In genomic region chr9:107283621-107284616, GRCh38 we compare ENCODE assay signal across 8 cellular contexts. TPM values are rescaled to one million over a fixed set of nuclear protein-coding genes. Genes with fewer than 3 reads are reported as not detected.
DNase-seq lines count a peak whose midpoint lies in the region; ATAC-seq and TF ChIP-seq lines count a peak whose summit lies in the region.

No MANE protein-coding gene starts in this region.

- H3K27ac ChIP-seq in C4-2B (peak overlapping the region; percentile 100), endodermal cell (ENCODE audit: low read depth, low read length) (peak overlapping the region; percentile 98)

- H3K27me3 ChIP-seq in endodermal cell (ENCODE audit: control insufficient read depth, insufficient read depth, low read length, poor library complexity, severe bottlenecking), result no peaks in the 10 kb centered on the region

- H3K27me3 Mint-ChIP-seq in endodermal cell (ENCODE audit: insufficient read depth) (no peaks in the 10 kb centered on the region), mesothelial cell of epicardium (ENCODE audit: low read depth) (no peaks in the 10 kb centered on the region)

- TF ChIP-seq CTCF in C4-2B (conservative IDR thresholded peaks at IDR 0.05) (no peak), endodermal cell (conservative IDR thresholded peaks at IDR 0.05) (no peak), mesothelial cell of epicardium (IDR thresholded peaks at IDR 0.05; ENCODE audit: unreplicated experiment) (no peak)

- ATAC-seq in GM19328 (IDR thresholded peaks at IDR 0.05; ENCODE audit: unreplicated experiment), result peak; percentile 37
- ATAC-seq in HG03442 (IDR thresholded peaks at IDR 0.05; ENCODE audit: unreplicated experiment), result peak; percentile 38

- H3K4me3 ChIP-seq in endodermal cell (ENCODE audit: low read length), result peak overlapping the region; percentile 98

- H3K36me3 Mint-ChIP-seq in endodermal cell (ENCODE audit: low read depth), result peaks cover 1% of the 10 kb centered on the region
- no peaks in the 10 kb centered on the region for H3K36me3 Mint-ChIP-seq in mesothelial cell of epicardium

- no peaks in the 10 kb centered on the region for H3K9me3 ChIP-seq in endodermal cell (ENCODE audit: control insufficient read depth, low read length)

- H3K9me3 Mint-ChIP-seq in endodermal cell (no peaks in the 10 kb centered on the region), mesothelial cell of epicardium (no peaks in the 10 kb centered on the region)

- 0% methylated on average over 25 to 55 of the region's 55 CpGs for WGBS in endodermal cell (ENCODE audit: insufficient coverage in 1 of 2, insufficient read length in 1 of 2), 2 experiments

- H3K9ac ChIP-seq in endodermal cell (ENCODE audit: extremely low read depth, low read length, poor library complexity, severe bottlenecking), result peak overlapping the region; percentile 93

- no peaks in the 10 kb centered on the region for H3K36me3 ChIP-seq in endodermal cell (ENCODE audit: control insufficient read depth, insufficient read depth, low read length)

- H3K4me1 ChIP-seq in endodermal cell (ENCODE audit: control insufficient read depth, insufficient read depth, low read length), result no peaks in the 10 kb centered on the region

- DNase-seq in NCI-H82 treated with DMSO at 0.1 percent for 48 hours (lab: John Stamatoyannopoulos, UW; ENCODE audit: unreplicated experiment) (peak; percentile 61), endodermal cell (peak; percentile 92), mesothelial cell of epicardium (ENCODE audit: low spot score in 2 of 2, unreplicated experiment in 2 of 2) (peak; percentile 45 to 70)
- peak; percentile 16 for DNase-seq in activated CD8-positive, alpha-beta memory T cell treated with anti-CD3 and anti-CD28 coated beads, Interleukin-2, amount 50 U/mL, for 1 hour (ENCODE audit: extremely low read depth)
- DNase-seq in stimulated activated CD8-positive, alpha-beta memory T cell treated with anti-CD3 and anti-CD28 coated beads, Interleukin-2, amount 100 ng/mL, for 1 hour (ENCODE audit: low read depth in 2 of 2), result peak; percentile 19 to 26

- H3K4me3 Mint-ChIP-seq in endodermal cell (peak overlapping the region; percentile 86), mesothelial cell of epicardium (peak overlapping the region; percentile 95)

- H3K4me1 Mint-ChIP-seq in endodermal cell (peaks cover 26% of the 10 kb centered on the region), mesothelial cell of epicardium (peaks cover 44% of the 10 kb centered on the region)

- H3K27ac Mint-ChIP-seq in endodermal cell, result peak overlapping the region; percentile 96
- H3K27ac Mint-ChIP-seq in mesothelial cell of epicardium, result peak overlapping the region; percentile 98

RNA-seq across cellular contexts. Expression of gene RAD23B, which starts 0.8 kb away (rescaled TPM):
- 100 to 1,000 TPM; 154 to 167 TPM for total RNA-seq in endodermal cell
- 147 TPM for polyA plus RNA-seq in endodermal cell (2013, experiment 1 of 2)
- 135 TPM for polyA plus RNA-seq in endodermal cell (2013, experiment 2 of 2)
- 97.5 to 105 TPM (median 101 TPM) in 3 replicates for total RNA-seq in mesothelial cell of epicardium

Comparison
In these comparisons a context has a peak if more than half of its experiments do, and no peak if none do; other contexts are left out.
1. Peak in every context shown above with its lines: DNase-seq, ATAC-seq, H3K4me3 ChIP-seq and H3K27ac ChIP-seq.
2. DNase-seq: peak in every context shown above with its lines; median percentile 92 in endodermal cell; 61 in NCI-H82 treated with DMSO at 0.1 percent for 48 hours; 58 in mesothelial cell of epicardium; 22 in stimulated activated CD8-positive, alpha-beta memory T cell treated with anti-CD3 and anti-CD28 coated beads, Interleukin-2, amount 100 ng/mL, for 1 hour; 16 in activated CD8-positive, alpha-beta memory T cell treated with anti-CD3 and anti-CD28 coated beads, Interleukin-2, amount 50 U/mL, for 1 hour.